31 cellular contexts compared by ENCODE assay signal in the genomic region with DNA sequence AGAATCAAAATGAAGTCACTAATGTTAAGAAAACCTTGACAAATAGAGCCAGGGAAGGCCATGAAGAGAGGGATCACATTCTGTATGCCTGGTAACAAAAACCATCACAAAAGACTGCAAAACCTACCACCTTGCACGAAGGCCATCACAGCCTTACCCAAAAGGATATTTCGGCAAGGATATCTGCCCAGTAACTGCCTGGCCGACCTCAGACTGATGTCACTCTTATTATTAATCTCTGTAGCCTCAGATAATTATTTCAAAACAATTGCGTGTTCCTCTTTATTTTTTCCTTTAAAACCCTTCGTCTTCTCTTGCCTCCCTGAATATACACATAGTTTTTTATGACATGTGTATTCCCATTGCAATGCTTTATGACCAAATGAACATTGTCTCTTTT. TPM values are rescaled to one million over a fixed set of nuclear protein-coding genes. Genes with fewer than 3 reads are reported as not detected.
"Had no signal": no experiment of that assay in that cellular context is flagged by ENCODE, and none has a peak within 500 bp of the region (broad histone marks: within the 10 kb centered on the region; RNA-seq: fewer than 3 reads in every experiment).

No MANE protein-coding gene starts in this region.

- H3K4me1 Mint-ChIP-seq: stimulated activated effector memory CD8-positive, alpha-beta T cell treated with anti-CD3 and anti-CD28 coated beads, Interleukin-12 subunit alpha, Interleukin-12 subunit beta, amount 100 ng/mL, for 72 hours; stimulated activated memory B cell treated with anti-CD40 and anti-IgM and Interleukin-4, amounts not matched to agents 10 μg/mL and 1 μg/mL and 100 μg/mL, for 72 hours; stimulated activated naive B cell treated with anti-CD40 and anti-IgM and Interleukin-4, amounts not matched to agents 10 μg/mL and 1 μg/mL and 100 μg/mL, for 72 hours; stimulated activated naive CD8-positive, alpha-beta T cell treated with anti-CD3 and anti-CD28 coated beads, Interleukin-15, amount 100 ng/mL, for 72 hours had no signal

- H3K4me1 ChIP-seq: stomach, suprapubic skin, testis, thyroid gland, tibial artery, tibial nerve, transverse colon, upper lobe of left lung, uterus, vagina had no signal

- ATAC-seq: stimulated activated effector memory CD8-positive, alpha-beta T cell treated with anti-CD3 and anti-CD28 coated beads, Interleukin-12 subunit alpha, Interleukin-12 subunit beta, amount 100 ng/mL, for 72 hours; stimulated activated memory B cell treated with anti-CD40 and anti-IgM and Interleukin-4, amounts not matched to agents 10 μg/mL and 1 μg/mL and 100 μg/mL, for 72 hours; stimulated activated naive B cell treated with anti-CD40 and anti-IgM and Interleukin-4, amounts not matched to agents 10 μg/mL and 1 μg/mL and 100 μg/mL, for 72 hours; stimulated activated naive CD8-positive, alpha-beta T cell treated with anti-CD3 and anti-CD28 coated beads, Interleukin-15, amount 100 ng/mL, for 72 hours; stimulated activated naive CD8-positive, alpha-beta T cell treated with anti-CD3 and anti-CD28 coated beads, Interleukin-15, Interleukin-2, amounts not matched to agents 100 U/mL and 50 U/mL, for 24 hours had no signal

- H3K27me3 ChIP-seq: stomach, suprapubic skin, testis, thyroid gland, tibial artery, tibial nerve, transverse colon, upper lobe of left lung, uterus, vagina had no signal

- H3K27ac Mint-ChIP-seq: stimulated activated effector memory CD8-positive, alpha-beta T cell treated with anti-CD3 and anti-CD28 coated beads, Interleukin-12 subunit alpha, Interleukin-12 subunit beta, amount 100 ng/mL, for 72 hours; stimulated activated memory B cell treated with anti-CD40 and anti-IgM and Interleukin-4, amounts not matched to agents 10 μg/mL and 1 μg/mL and 100 μg/mL, for 72 hours; stimulated activated naive B cell treated with anti-CD40 and anti-IgM and Interleukin-4, amounts not matched to agents 10 μg/mL and 1 μg/mL and 100 μg/mL, for 72 hours; stimulated activated naive CD8-positive, alpha-beta T cell treated with anti-CD3 and anti-CD28 coated beads, Interleukin-15, amount 100 ng/mL, for 72 hours; stimulated activated naive CD8-positive, alpha-beta T cell treated with anti-CD3 and anti-CD28 coated beads, Interleukin-15, Interleukin-2, amounts not matched to agents 100 ng/mL and 50 ng/mL, for 24 hours; type B pancreatic cell had no signal

- H3K27ac ChIP-seq: stomach, suprapubic skin, testis, thoracic aorta, thyroid gland, tibial artery, tibial nerve, transverse colon, upper lobe of left lung, uterus, vagina had no signal

- H3K4me3 ChIP-seq: stomach, suprapubic skin, testis, thoracic aorta, thyroid gland, tibial artery, tibial nerve, transverse colon, upper lobe of left lung, uterus, vagina had no signal

- H3K36me3 Mint-ChIP-seq: stimulated activated effector memory CD8-positive, alpha-beta T cell treated with anti-CD3 and anti-CD28 coated beads, Interleukin-12 subunit alpha, Interleukin-12 subunit beta, amount 100 ng/mL, for 72 hours; stimulated activated memory B cell treated with anti-CD40 and anti-IgM and Interleukin-4, amounts not matched to agents 10 μg/mL and 1 μg/mL and 100 μg/mL, for 72 hours; stimulated activated naive B cell treated with anti-CD40 and anti-IgM and Interleukin-4, amounts not matched to agents 10 μg/mL and 1 μg/mL and 100 μg/mL, for 72 hours; type B pancreatic cell had no signal

- DNase-seq: stimulated activated CD4-positive, alpha-beta T cell treated with anti-CD3 and anti-CD28 coated beads, Interleukin-2, amount 100 ng/mL, for 48 hours; stimulated activated CD4-positive, alpha-beta T cell treated with anti-CD3 and anti-CD28 coated beads, Interleukin-4, amount 100 ng/mL, for 1 hour; stimulated activated CD4-positive, alpha-beta T cell treated with anti-CD3 and anti-CD28 coated beads, Interleukin-4, amount 100 ng/mL, for 24 hours; stimulated activated CD4-positive, alpha-beta T cell treated with anti-CD3 and anti-CD28 coated beads, Interleukin-4, amount 100 ng/mL, for 4 hours; stimulated activated CD8-positive, alpha-beta memory T cell treated with anti-CD3 and anti-CD28 coated beads, Interleukin-4, amount 100 ng/mL, for 48 hours; stimulated activated naive B cell treated with anti-CD40 and anti-IgM and Interleukin-4, amounts not matched to agents 10 μg/mL and 1 μg/mL and 100 μg/mL, for 72 hours; stimulated activated naive CD4-positive, alpha-beta T cell; stimulated activated naive CD4-positive, alpha-beta T cell treated with Interleukin-2 at 50 U/mL for 16 hours; stimulated activated naive CD8-positive, alpha-beta T cell treated with anti-CD3 and anti-CD28 coated beads, Interleukin-15, amount 100 ng/mL, for 72 hours; stimulated activated naive CD8-positive, alpha-beta T cell treated with anti-CD3 and anti-CD28 coated beads, Interleukin-15, Interleukin-2, amounts not matched to agents 100 U/mL and 50 U/mL, for 24 hours; stomach; substantia nigra; testis; thyroid gland; tibial artery; transverse colon; trophoblast cell; upper lobe of left lung; uterus had no signal

- H3K9me3 ChIP-seq: suprapubic skin, testis, thoracic aorta, thyroid gland, tibial artery, tibial nerve, transverse colon, upper lobe of left lung, uterus, vagina had no signal

- H3K36me3 ChIP-seq: stomach, suprapubic skin, thoracic aorta, thyroid gland, tibial artery, tibial nerve, transverse colon, upper lobe of left lung, uterus, vagina had no signal

- H3K27me3 Mint-ChIP-seq: stimulated activated memory B cell treated with anti-CD40 and anti-IgM and Interleukin-4, amounts not matched to agents 10 μg/mL and 1 μg/mL and 100 μg/mL, for 72 hours; stimulated activated naive B cell treated with anti-CD40 and anti-IgM and Interleukin-4, amounts not matched to agents 10 μg/mL and 1 μg/mL and 100 μg/mL, for 72 hours; stimulated activated naive CD8-positive, alpha-beta T cell treated with anti-CD3 and anti-CD28 coated beads, Interleukin-15, amount 100 ng/mL, for 72 hours; stimulated activated naive CD8-positive, alpha-beta T cell treated with anti-CD3 and anti-CD28 coated beads, Interleukin-15, Interleukin-2, amounts not matched to agents 100 ng/mL and 50 ng/mL, for 24 hours; type B pancreatic cell had no signal

- H3K9me3 Mint-ChIP-seq: stimulated activated naive CD8-positive, alpha-beta T cell treated with anti-CD3 and anti-CD28 coated beads, Interleukin-15, Interleukin-2, amounts not matched to agents 100 ng/mL and 50 ng/mL, for 24 hours; type B pancreatic cell had no signal

- H3K4me3 Mint-ChIP-seq: stimulated activated effector memory CD8-positive, alpha-beta T cell treated with anti-CD3 and anti-CD28 coated beads, Interleukin-12 subunit alpha, Interleukin-12 subunit beta, amount 100 ng/mL, for 72 hours; stimulated activated memory B cell treated with anti-CD40 and anti-IgM and Interleukin-4, amounts not matched to agents 10 μg/mL and 1 μg/mL and 100 μg/mL, for 72 hours; stimulated activated naive B cell treated with anti-CD40 and anti-IgM and Interleukin-4, amounts not matched to agents 10 μg/mL and 1 μg/mL and 100 μg/mL, for 72 hours; stimulated activated naive CD8-positive, alpha-beta T cell treated with anti-CD3 and anti-CD28 coated beads, Interleukin-15, amount 100 ng/mL, for 72 hours; stimulated activated naive CD8-positive, alpha-beta T cell treated with anti-CD3 and anti-CD28 coated beads, Interleukin-15, Interleukin-2, amounts not matched to agents 100 ng/mL and 50 ng/mL, for 24 hours; type B pancreatic cell had no signal

RNA-seq across cellular contexts. Expression of gene CDC14C, which starts 52.5 kb away (rescaled TPM):
- total RNA-seq: stomach, subcutaneous adipose tissue, suprapubic skin, temporal lobe, thoracic aorta, thyroid gland, tibial nerve, transverse colon, upper lobe of left lung, ureter, urinary bladder, uterus, vagina had no signal
